ENCODE assay signal across 1 cellular context in the genomic region with DNA sequence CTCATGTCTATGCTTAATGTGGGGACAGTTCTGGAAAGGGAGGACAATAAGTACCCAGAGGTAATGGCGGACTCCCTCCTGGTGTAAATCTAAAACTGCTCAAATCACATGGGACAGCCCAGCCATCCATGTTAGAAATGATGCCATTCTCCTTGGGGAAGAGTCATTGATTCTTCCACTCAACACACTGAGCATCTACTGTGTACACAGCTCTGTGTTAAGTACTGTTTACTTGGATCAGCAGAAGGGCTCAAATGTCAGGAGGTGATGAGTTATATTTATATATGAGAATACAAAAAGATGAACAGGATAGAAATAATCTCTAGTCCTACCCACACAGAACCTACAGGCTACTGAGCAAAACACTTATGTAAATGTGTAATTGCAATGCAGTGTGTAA.
TF ChIP-seq lines count a peak whose summit lies in the region.

No MANE protein-coding gene starts in this region.

TF ChIP-seq in HepG2, 621 proteins besides CTCF, POLR2A, EP300 and RAD21:
- TF ChIP-seq ZNF446 (CRISPR knock-in tag; IDR thresholded peaks at IDR 0.05) = no peak
- TF ChIP-seq ZNF766 (CRISPR knock-in tag; IDR thresholded peaks at IDR 0.05; ENCODE audit: borderline replicate concordance) = no peak
- TF ChIP-seq TBX3 (IDR thresholded peaks at IDR 0.05; ENCODE audit: borderline replicate concordance) = peak; percentile 57; the same call in 1 of the 2 replicates
- no peak for TF ChIP-seq ZNF775 (CRISPR knock-in tag; IDR thresholded peaks at IDR 0.05; ENCODE audit: borderline replicate concordance)
- TF ChIP-seq HHEX (CRISPR knock-in tag; IDR thresholded peaks at IDR 0.05) = peak; percentile 63; the same call in 1 of the 2 replicates
- TF ChIP-seq NR2F1 (CRISPR knock-in tag; IDR thresholded peaks at IDR 0.05) = no peak
TF ChIP-seq in HepG2: peak in this region for 2.
